ENCODE assay signal across 8 cellular contexts in the genomic region with DNA sequence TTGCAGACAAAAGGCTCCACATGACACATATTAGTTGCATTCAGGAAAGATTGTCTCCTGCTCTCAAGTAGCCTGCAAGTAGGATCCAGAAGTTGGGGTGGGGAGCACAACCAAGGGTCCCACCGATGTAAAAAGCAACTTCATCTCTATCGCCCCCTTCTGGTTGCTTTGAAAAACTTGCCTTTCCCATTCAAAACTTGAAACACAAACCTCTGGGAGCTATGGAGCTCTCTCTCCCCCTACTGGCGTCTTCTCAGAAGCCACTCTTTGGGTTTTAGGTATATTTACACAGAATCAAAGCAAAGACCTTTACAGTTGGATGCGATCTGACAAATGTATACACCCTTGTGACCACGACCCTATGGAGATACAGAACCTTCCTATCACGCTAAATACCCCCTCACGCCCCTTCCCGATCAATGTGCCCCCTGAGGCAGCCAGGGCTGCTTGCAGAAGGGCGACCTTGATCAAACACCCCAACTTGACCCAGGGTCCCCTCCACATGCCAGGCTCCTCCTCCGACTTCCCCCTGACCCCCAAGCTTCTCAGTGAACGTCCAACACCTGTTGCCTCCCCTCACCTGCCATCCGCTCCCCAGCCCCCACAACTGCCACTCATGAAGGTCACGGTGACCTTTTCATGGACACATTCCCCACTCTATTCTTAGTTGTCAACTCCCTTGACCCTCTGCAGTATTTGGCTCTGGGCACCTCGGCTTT. TPM values are rescaled to one million over a fixed set of nuclear protein-coding genes. Genes with fewer than 3 reads are reported as not detected.
DNase-seq lines count a peak whose midpoint lies in the region; ATAC-seq and TF ChIP-seq lines count a peak whose summit lies in the region.

No MANE protein-coding gene starts in this region.

- H3K4me3 ChIP-seq in SJSA1 (no peak overlapping the region), heart right ventricle (no peak overlapping the region), rectal smooth muscle tissue (ENCODE audit: low read length) (peak overlapping the region; percentile 3)

- H3K4me1 ChIP-seq in SJSA1 (replicated peaks) (peaks cover 9% of the 10 kb centered on the region), heart right ventricle (peaks cover 8 to 48% (median 31%) of the 10 kb centered on the region in 9 donors), rectal smooth muscle tissue (ENCODE audit: control insufficient read depth, insufficient read depth, low read length) (peaks cover 4% of the 10 kb centered on the region)

- peak overlapping the region; percentile 77 for H3K27ac Mint-ChIP-seq in activated naive CD8-positive, alpha-beta T cell treated with anti-CD3 and anti-CD28 coated beads, Interleukin-2, amount 50 U/mL, for 24 hours

- H3K4me1 Mint-ChIP-seq in activated naive CD8-positive, alpha-beta T cell treated with anti-CD3 and anti-CD28 coated beads, Interleukin-2, amount 50 U/mL, for 24 hours, result peaks cover 51% of the 10 kb centered on the region

- H3K36me3 ChIP-seq in SJSA1 (peaks cover 32% of the 10 kb centered on the region), heart right ventricle (peaks cover 0 to 36% (median 5%) of the 10 kb centered on the region in 9 donors), rectal smooth muscle tissue (ENCODE audit: control insufficient read depth, insufficient read depth, low read length) (peaks cover 5% of the 10 kb centered on the region)

- no peak overlapping the region for H3K9ac ChIP-seq in rectal smooth muscle tissue (ENCODE audit: low read length)

- H3K27ac ChIP-seq in SJSA1 (no peak overlapping the region), heart right ventricle (peak overlapping the region in 9 of 10 donors; percentile 19 to 83 (median 79)), rectal smooth muscle tissue (ENCODE audit: low read depth, low read length) (no peak overlapping the region)

- H3K9me3 Mint-ChIP-seq in activated naive CD8-positive, alpha-beta T cell treated with anti-CD3 and anti-CD28 coated beads, Interleukin-2, amount 50 U/mL, for 24 hours, result no peaks in the 10 kb centered on the region

- intact Hi-C loops in heart right ventricle (cut with DNase I), result loop anchor here in 5 of 10 donors (2.0 to 10.0 kb wide), 4 partner anchors 67 to 178 kb away; partner anchors contain the start of genes RPS11 (in 2 of the 5) and PRMT1 (in 1 of the 5)

- WGBS in heart right ventricle, 2 donors, result 23 to 32% methylated on average over 14 of the region's 14 CpGs

- no peaks in the 10 kb centered on the region for H3K27me3 Mint-ChIP-seq in activated naive CD8-positive, alpha-beta T cell treated with anti-CD3 and anti-CD28 coated beads, Interleukin-2, amount 50 U/mL, for 24 hours

- no peaks in the 10 kb centered on the region for H3K27me3 ChIP-seq in SJSA1 (replicated peaks)
- H3K27me3 ChIP-seq in heart right ventricle, result no peaks in the 10 kb centered on the region
- no peaks in the 10 kb centered on the region for H3K27me3 ChIP-seq in rectal smooth muscle tissue (ENCODE audit: control insufficient read depth, insufficient read depth, low read length)

- peak in 3 of 4 experiments; percentile 34 to 53 (median 41) for DNase-seq in activated CD4-positive, CD25-positive, alpha-beta regulatory T cell (lab: John Stamatoyannopoulos, UW)
- DNase-seq in activated CD4-positive, CD25-positive, alpha-beta regulatory T cell treated with anti-CD3 and anti-CD28 coated beads, Interleukin-2, amount 50 U/mL, for 72 hours, result no peak
- DNase-seq in MV-4-11 (lab: John Stamatoyannopoulos, UW) (peak; percentile 86), SJSA1 (ENCODE audit: low read depth in 1 of 2, low spot score in 2 of 2) (peak; percentile 66 to 67), heart right ventricle (peak in 1 of 2 donors; percentile 74)
- peak; percentile 59 for DNase-seq in activated naive CD8-positive, alpha-beta T cell treated with anti-CD3 and anti-CD28 coated beads, Interleukin-2, amount 50 U/mL, for 24 hours

- H3K4me3 Mint-ChIP-seq in activated naive CD8-positive, alpha-beta T cell treated with anti-CD3 and anti-CD28 coated beads, Interleukin-2, amount 50 U/mL, for 24 hours, result no peak overlapping the region

- peak; percentile 95 to 99 (median 98) for TF ChIP-seq CTCF in heart right ventricle (IDR thresholded peaks at IDR 0.05)

- peaks cover 19% of the 10 kb centered on the region for H3K36me3 Mint-ChIP-seq in activated naive CD8-positive, alpha-beta T cell treated with anti-CD3 and anti-CD28 coated beads, Interleukin-2, amount 50 U/mL, for 24 hours (ENCODE audit: low read depth)

- no peaks in the 10 kb centered on the region for H3K9me3 ChIP-seq in SJSA1 (replicated peaks)
- H3K9me3 ChIP-seq in heart right ventricle, result no peaks in the 10 kb centered on the region

- ATAC-seq in activated naive CD8-positive, alpha-beta T cell treated with anti-CD3 and anti-CD28 coated beads, Interleukin-2, amount 50 U/mL, for 24 hours, result peak; percentile 65
- peak; percentile 58 to 84 (median 73) for ATAC-seq in heart right ventricle
- ATAC-seq in HG03039 (IDR thresholded peaks at IDR 0.05; ENCODE audit: unreplicated experiment), result no peak

RNA-seq across cellular contexts. Expression of gene NOSIP, which starts 10.1 kb away (rescaled TPM):
- 129 and 140 TPM in 2 replicates for total RNA-seq in SJSA1 (2014; rRNA removed; shearing (Covaris generic))
- 10 to 100 TPM; 38.0 to 53.9 (median 45.1) TPM for total RNA-seq in heart right ventricle
- polyA plus RNA-seq in heart right ventricle, result 100 to 1,000 TPM in 1 of 2 donors, 10 to 100 TPM in 1; 82.6 to 120 TPM

RNA-seq across cellular contexts. Expression of gene PRRG2, which starts 10.8 kb away (rescaled TPM):
- total RNA-seq in SJSA1 (2014; rRNA removed; shearing (Covaris generic)), result not detected in 2 replicates
- 1 to 10 TPM in 1 of 10 donors, under 1 TPM in 9; 0.34 to 1.0 (median 0.57) TPM for total RNA-seq in heart right ventricle
- polyA plus RNA-seq in heart right ventricle, result 1 to 10 TPM; 1.1 to 2.4 TPM

RNA-seq across cellular contexts. Expression of gene PRR12, which starts 20.7 kb away (rescaled TPM):
- 0.66 and 2.6 TPM in 2 replicates for total RNA-seq in SJSA1 (2014; rRNA removed; shearing (Covaris generic))
- 10 to 100 TPM; 11.2 to 19.2 (median 16.7) TPM for total RNA-seq in heart right ventricle
- polyA plus RNA-seq in heart right ventricle, result 10 to 100 TPM in 1 of 2 donors, 1 to 10 TPM in 1; 5.2 to 11.1 TPM

RNA-seq across cellular contexts. Expression of gene RCN3, which starts 42.5 kb away (rescaled TPM):
- 55.5 and 61.2 TPM in 2 replicates for total RNA-seq in SJSA1 (2014; rRNA removed; shearing (Covaris generic))
- total RNA-seq in heart right ventricle, result 10 to 100 TPM in 2 of 10 donors, 1 to 10 TPM in 8; 4.7 to 23.4 (median 6.1) TPM
- polyA plus RNA-seq in heart right ventricle, result 10 to 100 TPM; 23.6 to 38.3 TPM

RNA-seq across cellular contexts. Expression of gene FCGRT, which starts 57.8 kb away (rescaled TPM):
- total RNA-seq in SJSA1 (2014; rRNA removed; shearing (Covaris generic)), result 11.8 and 21.5 TPM in 2 replicates
- total RNA-seq in heart right ventricle, result 100 to 1,000 TPM in 2 of 10 donors, 10 to 100 TPM in 8; 49.0 to 175 (median 71.4) TPM
- 10 to 100 TPM; 63.2 to 83.6 TPM for polyA plus RNA-seq in heart right ventricle

Comparison
In these comparisons a context has a peak if more than half of its experiments do, and no peak if none do; other contexts are left out.
1. H3K27ac ChIP-seq: peak in heart right ventricle (9 of 10); none in SJSA1 (single experiment) and rectal smooth muscle tissue (single experiment).